In genomic region chr6:14452567-14453527, GRCh38 we compare ENCODE assay signal across 1 cellular context.
TF ChIP-seq lines count a peak whose summit lies in the region.

No MANE protein-coding gene starts in this region.

TF ChIP-seq in K562, 482 proteins besides CTCF, POLR2A, EP300 and RAD21 (continued from another document and continues in another):
- TF ChIP-seq L3MBTL2 (IDR thresholded peaks at IDR 0.05) = peak; percentile 87
- TF ChIP-seq ZNF592 (IDR thresholded peaks at IDR 0.05) = peak; percentile 95
- peak; percentile 94 for TF ChIP-seq NBN (IDR thresholded peaks at IDR 0.05; ENCODE audit: low read depth)
- no peak for TF ChIP-seq ID3 (CRISPR knock-in tag; IDR thresholded peaks at IDR 0.05)
- TF ChIP-seq ID3 (tag; IDR thresholded peaks at IDR 0.05) = 0 out of 2 replicates have a peak, but pooled peaks have one; percentile 15
- TF ChIP-seq EP400 (IDR thresholded peaks at IDR 0.05) = peak; percentile 41; the same call in 1 of the 2 replicates
- TF ChIP-seq TEAD1 (CRISPR knock-in tag; IDR thresholded peaks at IDR 0.05) = peak in 1 of 2 experiments; percentile 72; a peak in 1 of 4 replicates
- no peak for TF ChIP-seq SREBF1 (IDR thresholded peaks at IDR 0.05; ENCODE audit: borderline replicate concordance, low read depth, low read length)
- TF ChIP-seq, protein P1, sequence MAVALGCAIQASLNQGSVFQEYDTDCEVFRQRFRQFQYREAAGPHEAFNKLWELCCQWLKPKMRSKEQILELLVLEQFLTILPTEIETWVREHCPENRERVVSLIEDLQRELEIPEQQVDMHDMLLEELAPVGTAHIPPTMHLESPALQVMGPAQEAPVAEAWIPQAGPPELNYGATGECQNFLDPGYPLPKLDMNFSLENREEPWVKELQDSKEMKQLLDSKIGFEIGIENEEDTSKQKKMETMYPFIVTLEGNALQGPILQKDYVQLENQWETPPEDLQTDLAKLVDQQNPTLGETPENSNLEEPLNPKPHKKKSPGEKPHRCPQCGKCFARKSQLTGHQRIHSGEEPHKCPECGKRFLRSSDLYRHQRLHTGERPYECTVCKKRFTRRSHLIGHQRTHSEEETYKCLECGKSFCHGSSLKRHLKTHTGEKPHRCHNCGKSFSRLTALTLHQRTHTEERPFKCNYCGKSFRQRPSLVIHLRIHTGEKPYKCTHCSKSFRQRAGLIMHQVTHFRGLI (CRISPR knock-in tag; IDR thresholded peaks at IDR 0.05) = peak; percentile 27; the same call in 1 of the 2 replicates
- 0 out of 2 replicates have a peak, but pooled peaks have one; percentile 27 for TF ChIP-seq ZNF717 (CRISPR knock-in tag; IDR thresholded peaks at IDR 0.05)
- TF ChIP-seq SMARCE1 (IDR thresholded peaks at IDR 0.05) = peak; percentile 87
- TF ChIP-seq, protein P2, sequence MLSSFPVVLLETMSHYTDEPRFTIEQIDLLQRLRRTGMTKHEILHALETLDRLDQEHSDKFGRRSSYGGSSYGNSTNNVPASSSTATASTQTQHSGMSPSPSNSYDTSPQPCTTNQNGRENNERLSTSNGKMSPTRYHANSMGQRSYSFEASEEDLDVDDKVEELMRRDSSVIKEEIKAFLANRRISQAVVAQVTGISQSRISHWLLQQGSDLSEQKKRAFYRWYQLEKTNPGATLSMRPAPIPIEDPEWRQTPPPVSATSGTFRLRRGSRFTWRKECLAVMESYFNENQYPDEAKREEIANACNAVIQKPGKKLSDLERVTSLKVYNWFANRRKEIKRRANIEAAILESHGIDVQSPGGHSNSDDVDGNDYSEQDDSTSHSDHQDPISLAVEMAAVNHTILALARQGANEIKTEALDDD (IDR thresholded peaks at IDR 0.05) = peak; percentile 57
- TF ChIP-seq FOXJ2 (tag; IDR thresholded peaks at IDR 0.05) = peak; percentile 72; the same call in 1 of the 2 replicates
- TF ChIP-seq TAL1 (IDR thresholded peaks at IDR 0.05) = peak; percentile 47
- TF ChIP-seq LEF1 (IDR thresholded peaks at IDR 0.05) = peak; percentile 98
- peak; percentile 42 for TF ChIP-seq PYGO2 (tag; IDR thresholded peaks at IDR 0.05)
- no peak for TF ChIP-seq TAF15 (IDR thresholded peaks at IDR 0.05; ENCODE audit: low read depth, low read length)
- TF ChIP-seq SMAD3 (CRISPR knock-in tag; conservative IDR thresholded peaks at IDR 0.05) = no peak; the same call in 1 of the 2 replicates
- TF ChIP-seq, protein P3, sequence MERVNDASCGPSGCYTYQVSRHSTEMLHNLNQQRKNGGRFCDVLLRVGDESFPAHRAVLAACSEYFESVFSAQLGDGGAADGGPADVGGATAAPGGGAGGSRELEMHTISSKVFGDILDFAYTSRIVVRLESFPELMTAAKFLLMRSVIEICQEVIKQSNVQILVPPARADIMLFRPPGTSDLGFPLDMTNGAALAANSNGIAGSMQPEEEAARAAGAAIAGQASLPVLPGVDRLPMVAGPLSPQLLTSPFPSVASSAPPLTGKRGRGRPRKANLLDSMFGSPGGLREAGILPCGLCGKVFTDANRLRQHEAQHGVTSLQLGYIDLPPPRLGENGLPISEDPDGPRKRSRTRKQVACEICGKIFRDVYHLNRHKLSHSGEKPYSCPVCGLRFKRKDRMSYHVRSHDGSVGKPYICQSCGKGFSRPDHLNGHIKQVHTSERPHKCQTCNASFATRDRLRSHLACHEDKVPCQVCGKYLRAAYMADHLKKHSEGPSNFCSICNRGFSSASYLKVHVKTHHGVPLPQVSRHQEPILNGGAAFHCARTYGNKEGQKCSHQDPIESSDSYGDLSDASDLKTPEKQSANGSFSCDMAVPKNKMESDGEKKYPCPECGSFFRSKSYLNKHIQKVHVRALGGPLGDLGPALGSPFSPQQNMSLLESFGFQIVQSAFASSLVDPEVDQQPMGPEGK (CRISPR knock-in tag; IDR thresholded peaks at IDR 0.05; ENCODE audit: borderline replicate concordance) = 0 out of 2 replicates have a peak, but pooled peaks have one; percentile 21
- TF ChIP-seq BRD9 (IDR thresholded peaks at IDR 0.05; ENCODE audit: low read depth, partially characterized antibody) = peak; percentile 94
- 0 out of 2 replicates have a peak, but pooled peaks have one; percentile 29 for TF ChIP-seq BMI1 (IDR thresholded peaks at IDR 0.05; ENCODE audit: low read length)
- no peak for TF ChIP-seq ATF1 (CRISPR knock-in tag; IDR thresholded peaks at IDR 0.05)
- TF ChIP-seq ATF1 (tag; IDR thresholded peaks at IDR 0.05) = peak; percentile 47
- TF ChIP-seq GABPB2 (CRISPR knock-in tag; conservative IDR thresholded peaks at IDR 0.05) = no peak
- TF ChIP-seq ZBTB17 (CRISPR knock-in tag; IDR thresholded peaks at IDR 0.05) = peak; percentile 18; the same call in 1 of the 2 replicates
- peak in 1 of 2 experiments; percentile 76; a peak in 2 of 4 replicates for TF ChIP-seq ARNT (IDR thresholded peaks at IDR 0.05)
- TF ChIP-seq, protein P4, sequence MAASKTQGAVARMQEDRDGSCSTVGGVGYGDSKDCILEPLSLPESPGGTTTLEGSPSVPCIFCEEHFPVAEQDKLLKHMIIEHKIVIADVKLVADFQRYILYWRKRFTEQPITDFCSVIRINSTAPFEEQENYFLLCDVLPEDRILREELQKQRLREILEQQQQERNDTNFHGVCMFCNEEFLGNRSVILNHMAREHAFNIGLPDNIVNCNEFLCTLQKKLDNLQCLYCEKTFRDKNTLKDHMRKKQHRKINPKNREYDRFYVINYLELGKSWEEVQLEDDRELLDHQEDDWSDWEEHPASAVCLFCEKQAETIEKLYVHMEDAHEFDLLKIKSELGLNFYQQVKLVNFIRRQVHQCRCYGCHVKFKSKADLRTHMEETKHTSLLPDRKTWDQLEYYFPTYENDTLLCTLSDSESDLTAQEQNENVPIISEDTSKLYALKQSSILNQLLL (CRISPR knock-in tag; IDR thresholded peaks at IDR 0.05; ENCODE audit: borderline replicate concordance) = no peak
- peak; percentile 15 for TF ChIP-seq HDAC2 (IDR thresholded peaks at IDR 0.05)
- TF ChIP-seq BCOR (IDR thresholded peaks at IDR 0.05) = peak; percentile 23; the same call in 1 of the 2 replicates
- TF ChIP-seq ZNF140 (CRISPR knock-in tag; IDR thresholded peaks at IDR 0.05) = no peak
- no peak for TF ChIP-seq RBM17 (IDR thresholded peaks at IDR 0.05; ENCODE audit: borderline replicate concordance, low read depth, low read length)
- TF ChIP-seq, protein P5, sequence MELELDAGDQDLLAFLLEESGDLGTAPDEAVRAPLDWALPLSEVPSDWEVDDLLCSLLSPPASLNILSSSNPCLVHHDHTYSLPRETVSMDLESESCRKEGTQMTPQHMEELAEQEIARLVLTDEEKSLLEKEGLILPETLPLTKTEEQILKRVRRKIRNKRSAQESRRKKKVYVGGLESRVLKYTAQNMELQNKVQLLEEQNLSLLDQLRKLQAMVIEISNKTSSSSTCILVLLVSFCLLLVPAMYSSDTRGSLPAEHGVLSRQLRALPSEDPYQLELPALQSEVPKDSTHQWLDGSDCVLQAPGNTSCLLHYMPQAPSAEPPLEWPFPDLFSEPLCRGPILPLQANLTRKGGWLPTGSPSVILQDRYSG (tag; conservative IDR thresholded peaks at IDR 0.05; ENCODE audit: low read depth) = peak; percentile 74
- TF ChIP-seq ZNF79 (CRISPR knock-in tag; IDR thresholded peaks at IDR 0.05; ENCODE audit: low read depth) = no peak; the same call in 1 of the 2 replicates
- TF ChIP-seq ZKSCAN8 (CRISPR knock-in tag; IDR thresholded peaks at IDR 0.05) = no peak; the same call in 1 of the 2 replicates
- TF ChIP-seq, protein P6, sequence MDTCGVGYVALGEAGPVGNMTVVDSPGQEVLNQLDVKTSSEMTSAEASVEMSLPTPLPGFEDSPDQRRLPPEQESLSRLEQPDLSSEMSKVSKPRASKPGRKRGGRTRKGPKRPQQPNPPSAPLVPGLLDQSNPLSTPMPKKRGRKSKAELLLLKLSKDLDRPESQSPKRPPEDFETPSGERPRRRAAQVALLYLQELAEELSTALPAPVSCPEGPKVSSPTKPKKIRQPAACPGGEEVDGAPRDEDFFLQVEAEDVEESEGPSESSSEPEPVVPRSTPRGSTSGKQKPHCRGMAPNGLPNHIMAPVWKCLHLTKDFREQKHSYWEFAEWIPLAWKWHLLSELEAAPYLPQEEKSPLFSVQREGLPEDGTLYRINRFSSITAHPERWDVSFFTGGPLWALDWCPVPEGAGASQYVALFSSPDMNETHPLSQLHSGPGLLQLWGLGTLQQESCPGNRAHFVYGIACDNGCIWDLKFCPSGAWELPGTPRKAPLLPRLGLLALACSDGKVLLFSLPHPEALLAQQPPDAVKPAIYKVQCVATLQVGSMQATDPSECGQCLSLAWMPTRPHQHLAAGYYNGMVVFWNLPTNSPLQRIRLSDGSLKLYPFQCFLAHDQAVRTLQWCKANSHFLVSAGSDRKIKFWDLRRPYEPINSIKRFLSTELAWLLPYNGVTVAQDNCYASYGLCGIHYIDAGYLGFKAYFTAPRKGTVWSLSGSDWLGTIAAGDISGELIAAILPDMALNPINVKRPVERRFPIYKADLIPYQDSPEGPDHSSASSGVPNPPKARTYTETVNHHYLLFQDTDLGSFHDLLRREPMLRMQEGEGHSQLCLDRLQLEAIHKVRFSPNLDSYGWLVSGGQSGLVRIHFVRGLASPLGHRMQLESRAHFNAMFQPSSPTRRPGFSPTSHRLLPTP (IDR thresholded peaks at IDR 0.05; ENCODE audit: borderline replicate concordance, extremely low read depth, insufficient read length) = no peak
- no peak; the same call in 1 of the 2 replicates for TF ChIP-seq NFE2L1 (tag; IDR thresholded peaks at IDR 0.05; ENCODE audit: borderline replicate concordance, low read depth)
- TF ChIP-seq NFYB (IDR thresholded peaks at IDR 0.05; ENCODE audit: extremely low read depth, insufficient read length) = no peak
- TF ChIP-seq, protein P7, sequence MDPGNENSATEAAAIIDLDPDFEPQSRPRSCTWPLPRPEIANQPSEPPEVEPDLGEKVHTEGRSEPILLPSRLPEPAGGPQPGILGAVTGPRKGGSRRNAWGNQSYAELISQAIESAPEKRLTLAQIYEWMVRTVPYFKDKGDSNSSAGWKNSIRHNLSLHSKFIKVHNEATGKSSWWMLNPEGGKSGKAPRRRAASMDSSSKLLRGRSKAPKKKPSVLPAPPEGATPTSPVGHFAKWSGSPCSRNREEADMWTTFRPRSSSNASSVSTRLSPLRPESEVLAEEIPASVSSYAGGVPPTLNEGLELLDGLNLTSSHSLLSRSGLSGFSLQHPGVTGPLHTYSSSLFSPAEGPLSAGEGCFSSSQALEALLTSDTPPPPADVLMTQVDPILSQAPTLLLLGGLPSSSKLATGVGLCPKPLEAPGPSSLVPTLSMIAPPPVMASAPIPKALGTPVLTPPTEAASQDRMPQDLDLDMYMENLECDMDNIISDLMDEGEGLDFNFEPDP (CRISPR knock-in tag; IDR thresholded peaks at IDR 0.05) = no peak
- peak; percentile 89 for TF ChIP-seq SOX6 (IDR thresholded peaks at IDR 0.05)
- TF ChIP-seq, protein P8, sequence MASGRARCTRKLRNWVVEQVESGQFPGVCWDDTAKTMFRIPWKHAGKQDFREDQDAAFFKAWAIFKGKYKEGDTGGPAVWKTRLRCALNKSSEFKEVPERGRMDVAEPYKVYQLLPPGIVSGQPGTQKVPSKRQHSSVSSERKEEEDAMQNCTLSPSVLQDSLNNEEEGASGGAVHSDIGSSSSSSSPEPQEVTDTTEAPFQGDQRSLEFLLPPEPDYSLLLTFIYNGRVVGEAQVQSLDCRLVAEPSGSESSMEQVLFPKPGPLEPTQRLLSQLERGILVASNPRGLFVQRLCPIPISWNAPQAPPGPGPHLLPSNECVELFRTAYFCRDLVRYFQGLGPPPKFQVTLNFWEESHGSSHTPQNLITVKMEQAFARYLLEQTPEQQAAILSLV (tag; IDR thresholded peaks at IDR 0.05) = peak; percentile 61; the same call in 1 of the 2 replicates
- TF ChIP-seq ZNF584 (CRISPR knock-in tag; IDR thresholded peaks at IDR 0.05; ENCODE audit: low read depth) = no peak
- TF ChIP-seq, protein P9, sequence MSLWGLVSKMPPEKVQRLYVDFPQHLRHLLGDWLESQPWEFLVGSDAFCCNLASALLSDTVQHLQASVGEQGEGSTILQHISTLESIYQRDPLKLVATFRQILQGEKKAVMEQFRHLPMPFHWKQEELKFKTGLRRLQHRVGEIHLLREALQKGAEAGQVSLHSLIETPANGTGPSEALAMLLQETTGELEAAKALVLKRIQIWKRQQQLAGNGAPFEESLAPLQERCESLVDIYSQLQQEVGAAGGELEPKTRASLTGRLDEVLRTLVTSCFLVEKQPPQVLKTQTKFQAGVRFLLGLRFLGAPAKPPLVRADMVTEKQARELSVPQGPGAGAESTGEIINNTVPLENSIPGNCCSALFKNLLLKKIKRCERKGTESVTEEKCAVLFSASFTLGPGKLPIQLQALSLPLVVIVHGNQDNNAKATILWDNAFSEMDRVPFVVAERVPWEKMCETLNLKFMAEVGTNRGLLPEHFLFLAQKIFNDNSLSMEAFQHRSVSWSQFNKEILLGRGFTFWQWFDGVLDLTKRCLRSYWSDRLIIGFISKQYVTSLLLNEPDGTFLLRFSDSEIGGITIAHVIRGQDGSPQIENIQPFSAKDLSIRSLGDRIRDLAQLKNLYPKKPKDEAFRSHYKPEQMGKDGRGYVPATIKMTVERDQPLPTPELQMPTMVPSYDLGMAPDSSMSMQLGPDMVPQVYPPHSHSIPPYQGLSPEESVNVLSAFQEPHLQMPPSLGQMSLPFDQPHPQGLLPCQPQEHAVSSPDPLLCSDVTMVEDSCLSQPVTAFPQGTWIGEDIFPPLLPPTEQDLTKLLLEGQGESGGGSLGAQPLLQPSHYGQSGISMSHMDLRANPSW (CRISPR knock-in tag; IDR thresholded peaks at IDR 0.05) = no peak
- TF ChIP-seq RBBP5 (IDR thresholded peaks at IDR 0.05; ENCODE audit: borderline replicate concordance, insufficient read depth, low read length, poor library complexity, severe bottlenecking) = peak; percentile 73
